Comparison of ENCODE assay signal across 8 cellular contexts in genomic region chr9:126704157-126704941, GRCh38.
DNase-seq lines count a peak whose midpoint lies in the region; TF ChIP-seq lines count a peak whose summit lies in the region.

No MANE protein-coding gene starts in this region.

- no peak overlapping the region for H2AFZ ChIP-seq in smooth muscle cell (ENCODE audit: low read depth)

- no peaks in the 10 kb centered on the region for H3F3A ChIP-seq in smooth muscle cell (ENCODE audit: low read depth)

- TF ChIP-seq CTCF in foreskin fibroblast (IDR thresholded peaks at IDR 0.05; ENCODE audit: low read depth, low read length) = no peak
- no peak for TF ChIP-seq CTCF in smooth muscle cell (IDR thresholded peaks at IDR 0.05; ENCODE audit: borderline replicate concordance, insufficient read depth, poor library complexity, severe bottlenecking)

- H3K79me2 ChIP-seq in smooth muscle cell (ENCODE audit: low read depth) = no peaks in the 10 kb centered on the region

- WGBS in smooth muscle cell (ENCODE audit: low lambda C conversion rate) = 41% methylated on average over 15 of the region's 15 CpGs

- peak overlapping the region; percentile 79 for H3K4me2 ChIP-seq in smooth muscle cell

- peaks cover 10% of the 10 kb centered on the region for H3K4me1 ChIP-seq in smooth muscle cell (ENCODE audit: low read depth)

- peaks cover 45% of the 10 kb centered on the region for H3K27me3 ChIP-seq in smooth muscle cell (ENCODE audit: low read depth)

- H3K4me3 ChIP-seq in foreskin fibroblast (ENCODE audit: low read depth in 1 of 2, low read length in 2 of 2) = no peak overlapping the region
- no peak overlapping the region for H3K4me3 ChIP-seq in smooth muscle cell

- H3K36me3 ChIP-seq in smooth muscle cell (ENCODE audit: low read depth) = no peaks in the 10 kb centered on the region

- no peaks in the 10 kb centered on the region for H3K9me3 ChIP-seq in smooth muscle cell (replicated peaks; ENCODE audit: low read depth)

- H4K20me1 ChIP-seq in smooth muscle cell (ENCODE audit: low read depth) = no peaks in the 10 kb centered on the region

- H3K27ac ChIP-seq in smooth muscle cell (ENCODE audit: low read depth) = no peak overlapping the region

- no peak overlapping the region for H3K9ac ChIP-seq in smooth muscle cell (ENCODE audit: low read depth)

- peak; percentile 52 for DNase-seq in activated naive CD4-positive, alpha-beta T cell treated with Interleukin-2 at 50 U/mL for 16 hours
- no peak for DNase-seq in activated naive CD4-positive, alpha-beta T cell (lab: John Stamatoyannopoulos, UW)
- peak; percentile 37 to 46 for DNase-seq in activated CD4-positive, alpha-beta T cell treated with anti-CD3 and anti-CD28 coated beads, Interleukin-2, amount 50 U/mL, for 48 hours
- DNase-seq in foreskin fibroblast = peak; percentile 67 to 85
- DNase-seq in smooth muscle cell (lab: John Stamatoyannopoulos, UW; ENCODE audit: unreplicated experiment) = no peak
- no peak for DNase-seq in SHP77 (lab: John Stamatoyannopoulos, UW)
- DNase-seq in DMS79 (lab: John Stamatoyannopoulos, UW) = no peak
- DNase-seq in AML-193 (lab: John Stamatoyannopoulos, UW) = no peak

Comparison
In these comparisons a context has a peak if more than half of its experiments do, and no peak if none do; other contexts are left out.
1. DNase-seq: peak in activated naive CD4-positive, alpha-beta T cell treated with Interleukin-2 at 50 U/mL for 16 hours (single experiment), activated CD4-positive, alpha-beta T cell treated with anti-CD3 and anti-CD28 coated beads, Interleukin-2, amount 50 U/mL, for 48 hours (2 of 2) and foreskin fibroblast (2 of 2); none in activated naive CD4-positive, alpha-beta T cell (0 of 4), smooth muscle cell (single experiment), SHP77 (0 of 2), DMS79 (single experiment) and AML-193 (0 of 2).